In the genomic region with DNA sequence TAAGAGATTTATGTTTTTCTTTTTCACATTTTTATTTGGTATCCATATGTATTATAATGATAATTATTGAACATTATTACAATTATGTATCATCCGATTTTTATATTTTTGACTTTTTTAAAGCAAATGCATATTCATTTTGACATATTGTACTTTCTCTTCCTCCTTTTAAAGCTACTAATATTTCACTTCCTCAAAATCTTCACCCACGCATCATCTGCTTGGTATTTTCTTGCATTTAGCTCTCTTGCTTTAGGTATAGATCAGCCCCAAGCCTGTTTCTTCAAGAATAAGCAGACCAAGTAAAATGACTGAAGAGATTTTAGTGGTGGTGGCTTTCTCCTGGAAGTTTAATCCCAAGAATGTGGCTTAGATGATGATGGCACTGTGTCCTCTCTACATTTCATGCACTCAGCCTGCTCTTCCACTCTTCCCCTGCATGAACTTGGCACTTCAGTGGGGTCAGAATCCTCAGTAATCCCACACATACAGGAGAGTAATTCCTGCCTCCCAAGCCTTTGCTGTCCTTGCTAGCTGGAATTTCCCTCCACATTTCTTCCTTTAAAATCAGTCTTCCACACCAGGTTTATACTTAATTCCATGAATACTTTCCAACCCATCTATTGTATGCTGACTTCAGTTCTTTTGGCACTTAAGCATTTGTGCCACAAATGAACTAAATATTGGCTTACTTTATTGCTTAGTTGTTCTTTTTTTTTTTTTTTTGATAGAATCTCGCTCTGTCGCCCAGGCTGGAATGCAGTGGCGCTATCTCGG, we compare ENCODE assay signal across 10 cellular contexts. TPM values are rescaled to one million over a fixed set of nuclear protein-coding genes. Genes with fewer than 3 reads are reported as not detected.
DNase-seq lines count a peak whose midpoint lies in the region; ATAC-seq and TF ChIP-seq lines count a peak whose summit lies in the region.
"Had no signal": no experiment of that assay in that cellular context is flagged by ENCODE, and none has a peak within 500 bp of the region (broad histone marks: within the 10 kb centered on the region; RNA-seq: fewer than 3 reads in every experiment).

No MANE protein-coding gene starts in this region.

- ATAC-seq in GM21367 (IDR thresholded peaks at IDR 0.05; ENCODE audit: unreplicated experiment) (peak; percentile 76), HG03378 (IDR thresholded peaks at IDR 0.05; ENCODE audit: unreplicated experiment) (peak; percentile 86), gastrocnemius medialis (no peak)

- H3K27me3 ChIP-seq in Peyer's patch = no peaks in the 10 kb centered on the region
- no peaks in the 10 kb centered on the region for H3K27me3 ChIP-seq in gastrocnemius medialis

- H3K27ac ChIP-seq in Peyer's patch = peak overlapping the region in 2 of 4 donors; percentile 30 to 52
- H3K27ac ChIP-seq in gastrocnemius medialis = no peak overlapping the region

- no peaks in the 10 kb centered on the region for H3K36me3 ChIP-seq in Peyer's patch
- H3K36me3 ChIP-seq in gastrocnemius medialis = no peaks in the 10 kb centered on the region

- H3K4me3 ChIP-seq in Peyer's patch (no peak overlapping the region), gastrocnemius medialis (no peak overlapping the region)
- H3K4me3 ChIP-seq: lung had no signal

- in situ Hi-C loops in gastrocnemius medialis (cut with MboI; ENCODE audit: low sequenced_read_pairs in 4 of 4) = no loop called here

- intact Hi-C loops in gastrocnemius medialis (cut with DNase I; ENCODE audit: low total_unique reads) = no loop called here

- TF ChIP-seq POLR2A in Peyer's patch (IDR thresholded peaks at IDR 0.05) = no peak
- no peak for TF ChIP-seq POLR2A in gastrocnemius medialis (IDR thresholded peaks at IDR 0.05)

- DNase-seq in EL (peak; percentile 28), astrocyte of the hippocampus (ENCODE audit: low read depth, low spot score) (peak; percentile 82), superior temporal gyrus (ENCODE audit: extremely low spot score) (no peak), Peyer's patch (no peak), DMS153 treated with DMSO at 0.1 percent for 48 hours (lab: John Stamatoyannopoulos, UW; ENCODE audit: unreplicated experiment) (no peak), gastrocnemius medialis (no peak)
- DNase-seq: NCI-H748 treated with DMSO at 0.1 percent for 48 hours had no signal

- peaks cover 0 to 4% (median 0%) of the 10 kb centered on the region in 4 donors for H3K4me1 ChIP-seq in Peyer's patch
- no peaks in the 10 kb centered on the region for H3K4me1 ChIP-seq in gastrocnemius medialis

- TF ChIP-seq CTCF in Peyer's patch (IDR thresholded peaks at IDR 0.05) = no peak
- no peak for TF ChIP-seq CTCF in gastrocnemius medialis (IDR thresholded peaks at IDR 0.05 in 4 of 5, conservative IDR thresholded peaks at IDR 0.05 in 1 of 5)

- H3K9me3 ChIP-seq in Peyer's patch (no peaks in the 10 kb centered on the region), gastrocnemius medialis (no peaks in the 10 kb centered on the region)

RNA-seq across cellular contexts. Expression of a gene that starts 8.2 kb away (rescaled TPM):
- total RNA-seq in Peyer's patch (10 to 100 TPM; 15.4 to 80.9 (median 27.7) TPM), gastrocnemius medialis (1 to 10 TPM; 7.0 to 9.5 (median 9.2) TPM)

RNA-seq across cellular contexts. Expression of a gene that starts 49.5 kb away (rescaled TPM):
- total RNA-seq in Peyer's patch (1 to 10 TPM in 1 of 4 donors, under 1 TPM in 2, not detected in 1; 0.35 to 2.0 (median 0.40) TPM), gastrocnemius medialis (1 to 10 TPM; 5.9 to 9.0 (median 7.4) TPM)

Comparison
In these comparisons a context has a peak if more than half of its experiments do, and no peak if none do; other contexts are left out.
1. DNase-seq: peak in EL (single experiment) and astrocyte of the hippocampus (single experiment); none in superior temporal gyrus (single experiment), Peyer's patch (0 of 3), DMS153 treated with DMSO at 0.1 percent for 48 hours (single experiment) and gastrocnemius medialis (0 of 2).
2. ATAC-seq: peak in GM21367 (single experiment) and HG03378 (single experiment); none in gastrocnemius medialis (0 of 2).